7 cellular contexts compared by ENCODE assay signal in genomic region chr12:49060237-49061156, GRCh38.
DNase-seq lines count a peak whose midpoint lies in the region; ATAC-seq lines count a peak whose summit lies in the region.

A gene with protein sequence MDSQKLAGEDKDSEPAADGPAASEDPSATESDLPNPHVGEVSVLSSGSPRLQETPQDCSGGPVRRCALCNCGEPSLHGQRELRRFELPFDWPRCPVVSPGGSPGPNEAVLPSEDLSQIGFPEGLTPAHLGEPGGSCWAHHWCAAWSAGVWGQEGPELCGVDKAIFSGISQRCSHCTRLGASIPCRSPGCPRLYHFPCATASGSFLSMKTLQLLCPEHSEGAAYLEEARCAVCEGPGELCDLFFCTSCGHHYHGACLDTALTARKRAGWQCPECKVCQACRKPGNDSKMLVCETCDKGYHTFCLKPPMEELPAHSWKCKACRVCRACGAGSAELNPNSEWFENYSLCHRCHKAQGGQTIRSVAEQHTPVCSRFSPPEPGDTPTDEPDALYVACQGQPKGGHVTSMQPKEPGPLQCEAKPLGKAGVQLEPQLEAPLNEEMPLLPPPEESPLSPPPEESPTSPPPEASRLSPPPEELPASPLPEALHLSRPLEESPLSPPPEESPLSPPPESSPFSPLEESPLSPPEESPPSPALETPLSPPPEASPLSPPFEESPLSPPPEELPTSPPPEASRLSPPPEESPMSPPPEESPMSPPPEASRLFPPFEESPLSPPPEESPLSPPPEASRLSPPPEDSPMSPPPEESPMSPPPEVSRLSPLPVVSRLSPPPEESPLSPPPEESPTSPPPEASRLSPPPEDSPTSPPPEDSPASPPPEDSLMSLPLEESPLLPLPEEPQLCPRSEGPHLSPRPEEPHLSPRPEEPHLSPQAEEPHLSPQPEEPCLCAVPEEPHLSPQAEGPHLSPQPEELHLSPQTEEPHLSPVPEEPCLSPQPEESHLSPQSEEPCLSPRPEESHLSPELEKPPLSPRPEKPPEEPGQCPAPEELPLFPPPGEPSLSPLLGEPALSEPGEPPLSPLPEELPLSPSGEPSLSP (N-terminal part only) (minus strand): TSS chr12:49060794. CDS start chr12:49055324, 5,470 bp downstream.

- peak; percentile 52 for ATAC-seq in GM18502 (IDR thresholded peaks at IDR 0.05; ENCODE audit: poor library complexity, unreplicated experiment)
- peak; percentile 52 for ATAC-seq in HG03108 (IDR thresholded peaks at IDR 0.05; ENCODE audit: unreplicated experiment)

- DNase-seq in NCI-H345 (lab: John Stamatoyannopoulos, UW) = peak; percentile 80
- DNase-seq in activated CD4-positive, CD25-positive, alpha-beta regulatory T cell treated with anti-CD3 and anti-CD28 coated beads, Interleukin-2, amount 50 U/mL, for 16 hours (ENCODE audit: low read depth, low spot score) = peak; percentile 79
- DNase-seq in central memory CD4-positive, alpha-beta T cell = peak; percentile 88
- peak; percentile 97 for DNase-seq in islet precursor cell
- DNase-seq in stimulated activated CD4-positive, alpha-beta T cell treated with anti-CD3 and anti-CD28 coated beads, Interleukin-12 subunit alpha, Interleukin-12 subunit beta, amount 100 ng/mL, for 4 hours = peak; percentile 85

Comparison
In these comparisons a context has a peak if more than half of its experiments do, and no peak if none do; other contexts are left out.
1. Peak in every context shown above with its lines: DNase-seq and ATAC-seq.